Comparison of ENCODE assay signal across 17 cellular contexts in genomic region chr6:129030231-129030630, GRCh38.
"Had no signal": no experiment of that assay in that cellular context is flagged by ENCODE, and none has a peak within 500 bp of the region (broad histone marks: within the 10 kb centered on the region; RNA-seq: fewer than 3 reads in every experiment).

No MANE protein-coding gene starts in this region.

- H3K36me3 ChIP-seq: ascending aorta, stomach had no signal

- H3K9me3 ChIP-seq: ascending aorta, stomach, testis had no signal

- H3K4me1 ChIP-seq: ascending aorta, stomach had no signal

- H3K4me3 ChIP-seq: ascending aorta, coronary artery, stomach, testis had no signal

- DNase-seq: activated CD4-positive, alpha-beta T cell treated with anti-CD3 and anti-CD28 coated beads, Interleukin-2, amount 10 ng/mL, durations not matched to agents 7 days and 5 days; activated CD8-positive, alpha-beta memory T cell treated with anti-CD3 and anti-CD28 coated beads for 24 hours; activated CD8-positive, alpha-beta memory T cell treated with anti-CD3 and anti-CD28 coated beads, Interleukin-2, amount 50 U/mL, for 48 hours; activated effector memory CD4-positive, alpha-beta T cell treated with Interleukin-2 at 50 U/mL for 16 hours; activated naive CD4-positive, alpha-beta T cell treated with anti-CD3 and anti-CD28 coated beads, Interleukin-2, amount 10 ng/mL, durations not matched to agents 7 days and 5 days; activated naive CD8-positive, alpha-beta T cell treated with anti-CD3 and anti-CD28 coated beads, Interleukin-2, amount 50 U/mL, for 24 hours; activated T-cell treated with anti-CD3 and anti-CD28 coated beads, Interleukin-2, amount 50 U/mL, for 48 hours; erythroblast; islet precursor cell; naive B cell; stimulated activated CD4-positive, alpha-beta T cell treated with anti-CD3 and anti-CD28 coated beads, Interleukin-15, amount 100 ng/mL, for 24 hours; stimulated activated CD4-positive, alpha-beta T cell treated with anti-CD3 and anti-CD28 coated beads, Interleukin-2, amount 100 ng/mL, for 48 hours; stomach; T1000; testis had no signal

- H3K27ac ChIP-seq: ascending aorta, coronary artery, stomach, testis had no signal

- H3K27me3 ChIP-seq: ascending aorta, stomach, testis had no signal
